ENCODE assay signal across 10 cellular contexts in genomic region chr1:153609585-153609907, GRCh38. TPM values are rescaled to one million over a fixed set of nuclear protein-coding genes. Genes with fewer than 3 reads are reported as not detected.
DNase-seq lines count a peak whose midpoint lies in the region; ATAC-seq, FAIRE-seq and TF ChIP-seq lines count a peak whose summit lies in the region.
"Had no signal": no experiment of that assay in that cellular context is flagged by ENCODE, and none has a peak within 500 bp of the region (broad histone marks: within the 10 kb centered on the region; RNA-seq: fewer than 3 reads in every experiment).

No MANE protein-coding gene starts in this region.

- no peak for DNase-seq in AG04450 (ENCODE audit: low read depth, low spot score)
- no peak for DNase-seq in fibroblast of the aortic adventitia (ENCODE audit: low read depth)
- no peak for DNase-seq in progenitor cell of endocrine pancreas (ENCODE audit: low spot score, unreplicated experiment)
- DNase-seq in cerebellum (ENCODE audit: low spot score): no peak
- DNase-seq in stimulated activated naive CD4-positive, alpha-beta T cell (lab: John Stamatoyannopoulos, UW): no peak
- DNase-seq in frontal cortex (ENCODE audit: low spot score in 2 of 2): no peak
- no peak for DNase-seq in activated CD4-positive, alpha-beta T cell treated with anti-CD3 and anti-CD28 coated beads, Interleukin-2, amount 50 U/mL, for 48 hours
- DNase-seq: activated CD4-positive, CD25-positive, alpha-beta regulatory T cell treated with anti-CD3 and anti-CD28 coated beads, Interleukin-2, amount 50 U/mL, for 72 hours; NCI-H1436 treated with DMSO at 0.1 percent for 48 hours had no signal

- peak overlapping the region; percentile 79 for H3K27ac Mint-ChIP-seq in activated T-helper 17 cell treated with anti-CD3 and anti-CD28 coated beads, Interleukin-2, amount 50 U/mL, for 72 hours
- H3K27ac Mint-ChIP-seq in progenitor cell of endocrine pancreas: no peak overlapping the region

- H3K4me3 ChIP-seq in AG04450 (ENCODE audit: low read depth, low read length) (peak overlapping the region; percentile 57), fibroblast of the aortic adventitia (ENCODE audit: low read depth, low read length) (peak overlapping the region; percentile 85)

- CTCF ChIA-PET in AG04450 (lab: Charles Lee): interaction anchor here (2.0 to 9.3 kb wide), 3 partner anchors 18 to 76 kb away, joined by 5 to 80 read pairs (median 9); partner anchors contain the start of genes S100A1 and S100A13

- no peaks in the 10 kb centered on the region for H3K27me3 Mint-ChIP-seq in activated T-helper 17 cell treated with anti-CD3 and anti-CD28 coated beads, Interleukin-2, amount 50 U/mL, for 72 hours
- no peaks in the 10 kb centered on the region for H3K27me3 Mint-ChIP-seq in progenitor cell of endocrine pancreas

- no peak for ATAC-seq in activated T-helper 17 cell treated with anti-CD3 and anti-CD28 coated beads, Interleukin-2, amount 50 U/mL, for 72 hours (replicated peaks)

- no peaks in the 10 kb centered on the region for H3K36me3 Mint-ChIP-seq in activated T-helper 17 cell treated with anti-CD3 and anti-CD28 coated beads, Interleukin-2, amount 50 U/mL, for 72 hours (ENCODE audit: low read depth)
- H3K36me3 Mint-ChIP-seq in progenitor cell of endocrine pancreas (ENCODE audit: insufficient read depth): peaks cover 8% of the 10 kb centered on the region

- no peak overlapping the region for H3K4me3 Mint-ChIP-seq in activated T-helper 17 cell treated with anti-CD3 and anti-CD28 coated beads, Interleukin-2, amount 50 U/mL, for 72 hours
- peak overlapping the region; percentile 43 for H3K4me3 Mint-ChIP-seq in progenitor cell of endocrine pancreas (ENCODE audit: low read depth)

- H3K9me3 ChIP-seq in AG04450 (ENCODE audit: control insufficient read depth, insufficient read depth, low read length): no peaks in the 10 kb centered on the region

- H3K9me3 Mint-ChIP-seq in activated T-helper 17 cell treated with anti-CD3 and anti-CD28 coated beads, Interleukin-2, amount 50 U/mL, for 72 hours: no peaks in the 10 kb centered on the region
- no peaks in the 10 kb centered on the region for H3K9me3 Mint-ChIP-seq in progenitor cell of endocrine pancreas (ENCODE audit: low read depth)

- no peaks in the 10 kb centered on the region for H3K4me1 Mint-ChIP-seq in activated T-helper 17 cell treated with anti-CD3 and anti-CD28 coated beads, Interleukin-2, amount 50 U/mL, for 72 hours
- H3K4me1 Mint-ChIP-seq in progenitor cell of endocrine pancreas (ENCODE audit: low read depth): peaks cover 40% of the 10 kb centered on the region

- H3K27ac ChIP-seq in AG04450 (ENCODE audit: low read depth, low read length): peak overlapping the region; percentile 90

- H3K27me3 ChIP-seq in AG04450 (ENCODE audit: control insufficient read depth, insufficient read depth, low read length): no peaks in the 10 kb centered on the region

- POLR2A ChIA-PET in AG04450 (lab: Yijun Ruan, JAX): interaction anchor here (1.1 kb wide), 1 partner anchor 17 kb away, joined by 4 read pairs; no protein-coding TSS in a partner anchor

- no peak for TF ChIP-seq CTCF in AG04450 (IDR thresholded peaks at IDR 0.05; ENCODE audit: low read depth, low read length)
- TF ChIP-seq CTCF in fibroblast of the aortic adventitia (IDR thresholded peaks at IDR 0.05; ENCODE audit: insufficient read depth, low read length): no peak
- TF ChIP-seq CTCF in progenitor cell of endocrine pancreas (IDR thresholded peaks at IDR 0.05; ENCODE audit: unreplicated experiment): no peak

- no peak for FAIRE-seq in frontal cortex (lab: Jason Lieb, UNC)

RNA-seq across cellular contexts. Expression of gene S100A16, which starts 3.4 kb away (rescaled TPM):
- polyA plus RNA-seq in AG04450 (2011; rRNA removed): 224 and 256 TPM in 2 replicates
- polyA minus RNA-seq in AG04450 (2011; rRNA and poly(A)+ RNA removed): 109 and 145 TPM in 2 replicates
- total RNA-seq in activated T-helper 17 cell treated with anti-CD3 and anti-CD28 coated beads, Interleukin-2, amount 50 U/mL, for 72 hours: not detected
- total RNA-seq in fibroblast of the aortic adventitia (ENCODE audit: low replicate concordance) (159 and 406 TPM in 2 replicates), progenitor cell of endocrine pancreas (46.8 and 50.2 TPM in 2 replicates), cerebellum (18.1 TPM), frontal cortex (13.0 TPM)

RNA-seq across cellular contexts. Expression of gene S100A14, which starts 6.6 kb away (rescaled TPM):
- 0.09 TPM in 1 of 2 replicates, not detected in the other for polyA plus RNA-seq in AG04450 (2011; rRNA removed)
- polyA minus RNA-seq in AG04450 (2011; rRNA and poly(A)+ RNA removed): not detected in 2 replicates
- total RNA-seq in activated T-helper 17 cell treated with anti-CD3 and anti-CD28 coated beads, Interleukin-2, amount 50 U/mL, for 72 hours: under 1 TPM in 1 of 2 donors, not detected in 1; 0.71 TPM
- total RNA-seq in fibroblast of the aortic adventitia (ENCODE audit: low replicate concordance) (0.18 TPM in 1 of 2 replicates, not detected in the other), progenitor cell of endocrine pancreas (1.4 and 2.8 TPM in 2 replicates), cerebellum (not detected), frontal cortex (not detected)

RNA-seq across cellular contexts. Expression of gene S100A13, which starts 17.8 kb away (rescaled TPM):
- polyA plus RNA-seq in AG04450 (2011; rRNA removed): 310 and 323 TPM in 2 replicates
- 91.6 and 95.5 TPM in 2 replicates for polyA minus RNA-seq in AG04450 (2011; rRNA and poly(A)+ RNA removed)
- total RNA-seq in activated T-helper 17 cell treated with anti-CD3 and anti-CD28 coated beads, Interleukin-2, amount 50 U/mL, for 72 hours: 1 to 10 TPM; 6.8 to 7.9 TPM
- total RNA-seq in fibroblast of the aortic adventitia (ENCODE audit: low replicate concordance) (220 and 296 TPM in 2 replicates), progenitor cell of endocrine pancreas (63.6 and 67.5 TPM in 2 replicates), cerebellum (5.0 TPM), frontal cortex (7.3 TPM)

RNA-seq across cellular contexts. Expression of gene S100A1, which starts 18.7 kb away (rescaled TPM):
- 0.21 and 0.31 TPM in 2 replicates for polyA plus RNA-seq in AG04450 (2011; rRNA removed)
- polyA minus RNA-seq in AG04450 (2011; rRNA and poly(A)+ RNA removed): 0.46 and 1.00 TPM in 2 replicates
- not detected for total RNA-seq in activated T-helper 17 cell treated with anti-CD3 and anti-CD28 coated beads, Interleukin-2, amount 50 U/mL, for 72 hours
- 0.54 and 2.9 TPM in 2 replicates for total RNA-seq in fibroblast of the aortic adventitia (ENCODE audit: low replicate concordance)
- 0.80 TPM in 1 of 2 replicates, not detected in the other for total RNA-seq in progenitor cell of endocrine pancreas
- 1.5 TPM for total RNA-seq in cerebellum
- total RNA-seq in frontal cortex: 1.2 TPM

RNA-seq across cellular contexts. Expression of gene CHTOP, which starts 24.3 kb away (rescaled TPM):
- polyA plus RNA-seq in AG04450 (2011; rRNA removed): 49.2 and 59.5 TPM in 2 replicates
- 30.2 and 38.7 TPM in 2 replicates for polyA minus RNA-seq in AG04450 (2011; rRNA and poly(A)+ RNA removed)
- 10 to 100 TPM; 70.6 to 88.6 TPM for total RNA-seq in activated T-helper 17 cell treated with anti-CD3 and anti-CD28 coated beads, Interleukin-2, amount 50 U/mL, for 72 hours
- 26.8 and 44.6 TPM in 2 replicates for total RNA-seq in fibroblast of the aortic adventitia (ENCODE audit: low replicate concordance)
- 128 and 129 TPM in 2 replicates for total RNA-seq in progenitor cell of endocrine pancreas
- 87.8 TPM for total RNA-seq in cerebellum
- 55.0 TPM for total RNA-seq in frontal cortex

Comparison
In these comparisons a context has a peak if more than half of its experiments do, and no peak if none do; other contexts are left out.
1. RNA of gene S100A16, which starts 3.4 kb away (total RNA-seq): 159 to 406 TPM in fibroblast of the aortic adventitia, 46.8 to 50.2 TPM in progenitor cell of endocrine pancreas, 18.1 TPM in cerebellum (single experiment) and 13.0 TPM in frontal cortex (single experiment); not detected in activated T-helper 17 cell treated with anti-CD3 and anti-CD28 coated beads, Interleukin-2, amount 50 U/mL, for 72 hours; every median in the first group is over 10 times any median in the second.